Comparison of ENCODE assay signal across 8 cellular contexts in genomic region chr9:137076636-137077009, GRCh38. TPM values are rescaled to one million over a fixed set of nuclear protein-coding genes. Genes with fewer than 3 reads are reported as not detected.
A peak's percentile ranks its signal among the peaks of the same experiment; 100 is the strongest.
DNase-seq lines count a peak whose midpoint lies in the region; ATAC-seq and TF ChIP-seq lines count a peak whose summit lies in the region.

No MANE protein-coding gene starts in this region.

- no peaks in the 10 kb centered on the region for H3K9me2 ChIP-seq in hepatocyte (replicated peaks; ENCODE audit: insufficient read depth)

- H3K23ac ChIP-seq in H9 (ENCODE audit: insufficient read length, low read depth, low read length): no peak overlapping the region

- H3K36me3 ChIP-seq in hepatocyte (replicated peaks; ENCODE audit: insufficient read depth, low read depth): no peaks in the 10 kb centered on the region

- WGBS in H9 (ENCODE audit: extremely low coverage, insufficient read length, low lambda C conversion rate): no CpG with 5 or more reads among the region's 15 CpGs
- 66% methylated on average over 15 of the region's 15 CpGs for WGBS in hepatocyte (ENCODE audit: low lambda C conversion rate, missing lambda C conversion rate)

- H2AFZ ChIP-seq in H9 (ENCODE audit: low read length) (no peak overlapping the region), hepatocyte (no peak overlapping the region)

- H4K8ac ChIP-seq in H9 (replicated peaks; ENCODE audit: insufficient read length, low read depth, low read length): no peak overlapping the region

- peaks cover 3% of the 10 kb centered on the region; the same call in 1 of the 2 replicates for H3K4me1 ChIP-seq in H9 (ENCODE audit: insufficient read depth, low read length)
- peaks cover 16% of the 10 kb centered on the region for H3K4me1 ChIP-seq in hepatocyte (ENCODE audit: insufficient read depth)

- peak; percentile 58 for DNase-seq in H9
- DNase-seq in activated CD4-positive, alpha-beta memory T cell treated with anti-CD3 and anti-CD28 coated beads for 36 hours: no peak
- DNase-seq in hepatocyte (ENCODE audit: low spot score): no peak
- DNase-seq in stimulated activated naive CD8-positive, alpha-beta T cell treated with anti-CD3 and anti-CD28 coated beads, Interleukin-15, amount 100 ng/mL, for 72 hours: no peak
- DNase-seq in NK-92 treated with Interleukin-12 subunit alpha and Interleukin-12 subunit beta, amount 100 ng/mL, for 24 hours (lab: John Stamatoyannopoulos, UW): no peak
- DNase-seq in mucosa of gallbladder (ENCODE audit: low spot score): no peak
- DNase-seq in pons (ENCODE audit: low spot score): no peak

- no peak for ATAC-seq in stimulated activated naive CD8-positive, alpha-beta T cell treated with anti-CD3 and anti-CD28 coated beads, Interleukin-15, amount 100 ng/mL, for 72 hours
- no peak for ATAC-seq in GM19351 (IDR thresholded peaks at IDR 0.05; ENCODE audit: unreplicated experiment)

- peaks cover 46% of the 10 kb centered on the region for H3K27me3 Mint-ChIP-seq in H9 (ENCODE audit: low read depth)
- H3K27me3 Mint-ChIP-seq in activated CD4-positive, alpha-beta memory T cell treated with anti-CD3 and anti-CD28 coated beads for 36 hours: no peaks in the 10 kb centered on the region
- no peaks in the 10 kb centered on the region for H3K27me3 Mint-ChIP-seq in stimulated activated naive CD8-positive, alpha-beta T cell treated with anti-CD3 and anti-CD28 coated beads, Interleukin-15, amount 100 ng/mL, for 72 hours

- no peak overlapping the region for H2BK15ac ChIP-seq in H9 (ENCODE audit: low read depth, low read length)

- no peak overlapping the region for H2BK20ac ChIP-seq in H9 (ENCODE audit: low read depth, low read length, poor library complexity, severe bottlenecking)

- H3K27ac Mint-ChIP-seq in H9: no peak overlapping the region
- H3K27ac Mint-ChIP-seq in activated CD4-positive, alpha-beta memory T cell treated with anti-CD3 and anti-CD28 coated beads for 36 hours: no peak overlapping the region
- peak overlapping the region in 1 of 2 donors; percentile 89 for H3K27ac Mint-ChIP-seq in stimulated activated naive CD8-positive, alpha-beta T cell treated with anti-CD3 and anti-CD28 coated beads, Interleukin-15, amount 100 ng/mL, for 72 hours

- no peak overlapping the region for H2BK12ac ChIP-seq in H9 (ENCODE audit: insufficient read length, low read depth, low read length)

- H3T11ph ChIP-seq in H9 (ENCODE audit: low read length): no peak overlapping the region

- H3K56ac ChIP-seq in H9 (ENCODE audit: insufficient read length, low read depth, low read length): no peak overlapping the region

- peaks cover 11 to 22% of the 10 kb centered on the region in 2 experiments for H3K4me1 Mint-ChIP-seq in H9
- H3K4me1 Mint-ChIP-seq in activated CD4-positive, alpha-beta memory T cell treated with anti-CD3 and anti-CD28 coated beads for 36 hours (ENCODE audit: low read depth): no peaks in the 10 kb centered on the region
- H3K4me1 Mint-ChIP-seq in stimulated activated naive CD8-positive, alpha-beta T cell treated with anti-CD3 and anti-CD28 coated beads, Interleukin-15, amount 100 ng/mL, for 72 hours: peaks cover 22% of the 10 kb centered on the region

- H3K14ac ChIP-seq in H9 (ENCODE audit: insufficient read depth, low read length): no peak overlapping the region

- H2BK5ac ChIP-seq in H9 (ENCODE audit: insufficient read length, low read length): no peak overlapping the region

- H3K9me3 Mint-ChIP-seq in H9: no peaks in the 10 kb centered on the region; a peak in 1 of 5 replicates
- H3K9me3 Mint-ChIP-seq in activated CD4-positive, alpha-beta memory T cell treated with anti-CD3 and anti-CD28 coated beads for 36 hours: no peaks in the 10 kb centered on the region
- no peaks in the 10 kb centered on the region for H3K9me3 Mint-ChIP-seq in stimulated activated naive CD8-positive, alpha-beta T cell treated with anti-CD3 and anti-CD28 coated beads, Interleukin-15, amount 100 ng/mL, for 72 hours

- H3K79me1 ChIP-seq in H9 (ENCODE audit: insufficient read depth, low read depth, low read length, poor library complexity, severe bottlenecking): no peaks in the 10 kb centered on the region

- H3K18ac ChIP-seq in H9 (ENCODE audit: insufficient read length, low read depth, low read length): no peak overlapping the region

- TF ChIP-seq CTCF in H9 (conservative IDR thresholded peaks at IDR 0.05) (no peak), hepatocyte (IDR thresholded peaks at IDR 0.05; ENCODE audit: poor library complexity) (no peak)

- no peak overlapping the region for H4K91ac ChIP-seq in H9 (ENCODE audit: insufficient read length, low read depth, low read length)

- H3K79me2 ChIP-seq in H9 (ENCODE audit: insufficient read depth, low read length): no peaks in the 10 kb centered on the region
- peaks cover 14% of the 10 kb centered on the region for H3K79me2 ChIP-seq in hepatocyte

- no peaks in the 10 kb centered on the region; a peak in 1 of 7 replicates for H3K36me3 Mint-ChIP-seq in H9 (ENCODE audit: insufficient read depth in 1 of 3, low read depth in 3 of 3)
- no peaks in the 10 kb centered on the region for H3K36me3 Mint-ChIP-seq in activated CD4-positive, alpha-beta memory T cell treated with anti-CD3 and anti-CD28 coated beads for 36 hours

- POLR2A ChIA-PET in activated CD4-positive, alpha-beta memory T cell treated with anti-CD3 and anti-CD28 coated beads for 36 hours (lab: Charles Lee): interaction anchor here (0.6 to 2.1 kb wide), 2 partner anchors 9 to 237 kb away, joined by 3 to 10 read pairs; partner anchors contain the start of gene MAN1B1

- H3K9ac ChIP-seq in H9 (ENCODE audit: extremely low read depth, insufficient read length, low read length): no peak overlapping the region

- peaks cover 17% of the 10 kb centered on the region for H3K23me2 ChIP-seq in H9 (ENCODE audit: insufficient read length, low read depth, low read length, poor library complexity, severe bottlenecking)

- intact Hi-C loops in activated CD4-positive, alpha-beta memory T cell treated with anti-CD3 and anti-CD28 coated beads for 36 hours (cut with micrococcal nuclease): loop anchor here (1.0 kb wide), 1 partner anchor 10 kb away; the partner anchor contains the start of gene MAN1B1

- no peak overlapping the region for H2BK120ac ChIP-seq in H9 (ENCODE audit: low read depth, low read length, poor library complexity, severe bottlenecking)

- H3K27ac ChIP-seq in H9 (ENCODE audit: insufficient read length, low read depth, low read length) (no peak overlapping the region), hepatocyte (no peak overlapping the region)

- no peaks in the 10 kb centered on the region for H3K9me3 ChIP-seq in H9 (ENCODE audit: control insufficient read depth, low read depth, low read length)
- H3K9me3 ChIP-seq in hepatocyte (ENCODE audit: low read depth): no peaks in the 10 kb centered on the region

- H3K27me3 ChIP-seq in H9 (ENCODE audit: insufficient read depth, low read length) (peaks cover 7% of the 10 kb centered on the region; the same call in 1 of the 2 replicates), hepatocyte (peaks cover 14% of the 10 kb centered on the region)

- H3K4ac ChIP-seq in H9 (ENCODE audit: low read depth, low read length): no peak overlapping the region

- peak overlapping the region; percentile 52 to 66; a peak in 4 of 5 replicates for H3K4me3 Mint-ChIP-seq in H9
- peak overlapping the region; percentile 59 for H3K4me3 Mint-ChIP-seq in activated CD4-positive, alpha-beta memory T cell treated with anti-CD3 and anti-CD28 coated beads for 36 hours
- H3K4me3 Mint-ChIP-seq in stimulated activated naive CD8-positive, alpha-beta T cell treated with anti-CD3 and anti-CD28 coated beads, Interleukin-15, amount 100 ng/mL, for 72 hours: peak overlapping the region; percentile 73 to 82

- CTCF ChIA-PET in activated CD4-positive, alpha-beta memory T cell treated with anti-CD3 and anti-CD28 coated beads for 36 hours (lab: Charles Lee): interaction anchor here (0.8 to 3.4 kb wide), 4 partner anchors 10 to 48 kb away, joined by 3 to 25 read pairs (median 10); partner anchors contain the start of gene ABCA2

- H3K4me2 ChIP-seq in H9 (ENCODE audit: insufficient read depth, insufficient read length, low read length) (peak overlapping the region; percentile 77), hepatocyte (peak overlapping the region; percentile 96)

- H4K5ac ChIP-seq in H9 (ENCODE audit: insufficient read length, low read depth, low read length): no peak overlapping the region

- H2AK5ac ChIP-seq in H9 (ENCODE audit: insufficient read length, low read length): no peak overlapping the region

- peaks cover 3% of the 10 kb centered on the region for H4K20me1 ChIP-seq in H9 (ENCODE audit: control insufficient read depth, insufficient read depth, insufficient read length)
- peaks cover 7% of the 10 kb centered on the region for H4K20me1 ChIP-seq in hepatocyte (ENCODE audit: insufficient read depth, poor library complexity, severe bottlenecking)

- no peak overlapping the region for H3K4me3 ChIP-seq in hepatocyte

RNA-seq across cellular contexts. Expression of gene UAP1L1, which starts 0.7 kb away (rescaled TPM):
- 5.6 and 6.6 TPM in 2 replicates for total RNA-seq in H9 (2021)
- 1 to 10 TPM; 6.7 to 7.7 TPM for total RNA-seq in activated CD4-positive, alpha-beta memory T cell treated with anti-CD3 and anti-CD28 coated beads for 36 hours
- 11.2 and 15.6 TPM in 2 replicates for total RNA-seq in hepatocyte
- polyA plus RNA-seq in hepatocyte: 39.1 and 40.1 TPM in 2 replicates
- 10.5 TPM for total RNA-seq in mucosa of gallbladder

RNA-seq across cellular contexts. Expression of gene SAPCD2, which starts 6.3 kb away (rescaled TPM):
- total RNA-seq in H9 (2021) (29.8 and 30.0 TPM in 2 replicates), hepatocyte (4.6 and 7.5 TPM in 2 replicates), mucosa of gallbladder (2.4 TPM)
- 1 to 10 TPM; 6.4 to 6.6 TPM for total RNA-seq in activated CD4-positive, alpha-beta memory T cell treated with anti-CD3 and anti-CD28 coated beads for 36 hours
- 4.8 and 5.6 TPM in 2 replicates for polyA plus RNA-seq in hepatocyte

RNA-seq across cellular contexts. Expression of gene MAN1B1, which starts 10.2 kb away (rescaled TPM):
- total RNA-seq in H9 (2021): 32.7 and 34.9 TPM in 2 replicates
- 10 to 100 TPM; 32.9 to 33.1 TPM for total RNA-seq in activated CD4-positive, alpha-beta memory T cell treated with anti-CD3 and anti-CD28 coated beads for 36 hours
- total RNA-seq in hepatocyte: 54.6 and 60.8 TPM in 2 replicates
- 94.2 and 101 TPM in 2 replicates for polyA plus RNA-seq in hepatocyte
- 59.8 TPM for total RNA-seq in mucosa of gallbladder

RNA-seq across cellular contexts. Expression of gene ENTPD2, which starts 22.8 kb away (rescaled TPM):
- total RNA-seq in H9 (2021) (4.0 and 5.1 TPM in 2 replicates), hepatocyte (1.8 and 2.3 TPM in 2 replicates), mucosa of gallbladder (41.1 TPM)
- total RNA-seq in activated CD4-positive, alpha-beta memory T cell treated with anti-CD3 and anti-CD28 coated beads for 36 hours: not detected
- polyA plus RNA-seq in hepatocyte: 1.1 and 3.2 TPM in 2 replicates

RNA-seq across cellular contexts. Expression of gene NPDC1, which starts 30.6 kb away (rescaled TPM):
- total RNA-seq in H9 (2021) (51.8 and 57.6 TPM in 2 replicates), hepatocyte (12.3 and 12.7 TPM in 2 replicates), mucosa of gallbladder (376 TPM)
- 10 to 100 TPM; 36.0 to 42.6 TPM for total RNA-seq in activated CD4-positive, alpha-beta memory T cell treated with anti-CD3 and anti-CD28 coated beads for 36 hours
- 69.8 and 72.7 TPM in 2 replicates for polyA plus RNA-seq in hepatocyte
